ENCODE assay signal across 28 cellular contexts in the genomic region with DNA sequence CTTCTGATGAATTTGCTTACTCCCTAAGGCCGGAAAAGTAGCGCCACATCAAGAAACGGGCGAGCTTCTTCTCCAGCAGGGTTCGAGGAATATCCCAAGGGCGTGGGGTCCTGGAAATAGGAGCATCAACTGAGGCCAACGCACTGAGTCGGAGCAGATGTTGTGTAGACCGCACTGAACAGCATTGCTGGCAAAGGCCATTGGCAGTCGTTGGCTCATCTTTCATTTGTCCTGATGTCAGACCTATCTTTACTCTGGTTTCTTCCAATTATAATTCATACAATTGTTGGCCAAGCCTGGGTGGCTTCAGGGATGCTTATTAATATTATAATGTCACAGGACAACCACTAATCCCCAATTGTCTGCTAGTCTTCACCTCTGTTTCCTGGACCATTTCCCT.
"Had no signal": no experiment of that assay in that cellular context is flagged by ENCODE, and none has a peak within 500 bp of the region (broad histone marks: within the 10 kb centered on the region; RNA-seq: fewer than 3 reads in every experiment).

No MANE protein-coding gene starts in this region.

- H3K4me1 Mint-ChIP-seq: stimulated activated memory B cell treated with anti-CD40 and anti-IgM and Interleukin-4, amounts not matched to agents 10 μg/mL and 1 μg/mL and 100 μg/mL, for 72 hours had no signal

- H3K27ac Mint-ChIP-seq: natural killer cell treated with Interleukin-12 subunit alpha and Interleukin-12 subunit beta and Interleukin-15 and Interleukin-18, amount 100 ng/mL, for 72 hours; stimulated activated memory B cell treated with anti-CD40 and anti-IgM and Interleukin-4, amounts not matched to agents 10 μg/mL and 1 μg/mL and 100 μg/mL, for 72 hours; type B pancreatic cell had no signal

- H3K4me3 ChIP-seq: dorsolateral prefrontal cortex, heart right ventricle, lower lobe of right lung, prostate gland, sigmoid colon, skin epidermis, spleen, testis, tibial artery had no signal

- ATAC-seq: esophagus mucosa; foreskin keratinocyte; left ventricle myocardium superior; lower lobe of right lung; natural killer cell treated with Interleukin-12 subunit alpha and Interleukin-12 subunit beta and Interleukin-15 and Interleukin-18, amount 100 ng/mL, for 72 hours; right cardiac atrium; stimulated activated memory B cell treated with anti-CD40 and anti-IgM and Interleukin-4, amounts not matched to agents 10 μg/mL and 1 μg/mL and 100 μg/mL, for 72 hours; stimulated activated naive CD8-positive, alpha-beta T cell treated with anti-CD3 and anti-CD28 coated beads, Interleukin-15, Interleukin-2, amounts not matched to agents 100 U/mL and 50 U/mL, for 24 hours had no signal

- H3K36me3 Mint-ChIP-seq: naive B cell; natural killer cell treated with Interleukin-12 subunit alpha and Interleukin-12 subunit beta and Interleukin-15 and Interleukin-18, amount 100 ng/mL, for 72 hours had no signal

- H3K36me3 ChIP-seq: prostate gland had no signal

- H3K27me3 ChIP-seq: dorsolateral prefrontal cortex, heart right ventricle, sigmoid colon, spleen, testis, tibial artery had no signal

- H3K27ac ChIP-seq: dorsolateral prefrontal cortex, epithelial cell of prostate, foreskin keratinocyte, heart right ventricle, lower lobe of right lung, prostate gland, sigmoid colon, skin epidermis, testis, tibial artery had no signal

- DNase-seq: dorsolateral prefrontal cortex; effector CD4-positive, alpha-beta T cell; foreskin keratinocyte; glutamatergic neuron; heart right ventricle; hippocampal formation; islet precursor cell; kidney glomerular epithelial cell; left ventricle myocardium superior; lower lobe of right lung; naive B cell; nucleus accumbens; right cardiac atrium; sigmoid colon; spleen; stimulated activated CD4-positive, alpha-beta T cell treated with anti-CD3 and anti-CD28 coated beads, Interleukin-4, amount 100 ng/mL, for 4 hours; stimulated activated naive CD8-positive, alpha-beta T cell treated with anti-CD3 and anti-CD28 coated beads, Interleukin-15, Interleukin-2, amounts not matched to agents 100 U/mL and 50 U/mL, for 24 hours; substantia nigra; testis; tibial artery had no signal

- H3K27me3 Mint-ChIP-seq: naive B cell; natural killer cell treated with Interleukin-12 subunit alpha and Interleukin-12 subunit beta and Interleukin-15 and Interleukin-18, amount 100 ng/mL, for 72 hours; stimulated activated memory B cell treated with anti-CD40 and anti-IgM and Interleukin-4, amounts not matched to agents 10 μg/mL and 1 μg/mL and 100 μg/mL, for 72 hours; type B pancreatic cell had no signal

- H3K9me3 Mint-ChIP-seq: naive B cell; natural killer cell treated with Interleukin-12 subunit alpha and Interleukin-12 subunit beta and Interleukin-15 and Interleukin-18, amount 100 ng/mL, for 72 hours; neural crest cell; stimulated activated memory B cell treated with anti-CD40 and anti-IgM and Interleukin-4, amounts not matched to agents 10 μg/mL and 1 μg/mL and 100 μg/mL, for 72 hours; type B pancreatic cell had no signal

- H3K9me3 ChIP-seq: heart right ventricle, lower lobe of right lung, prostate gland, sigmoid colon, spleen, testis, tibial artery had no signal

- H3K4me3 Mint-ChIP-seq: naive B cell; natural killer cell treated with Interleukin-12 subunit alpha and Interleukin-12 subunit beta and Interleukin-15 and Interleukin-18, amount 100 ng/mL, for 72 hours; neural crest cell; stimulated activated memory B cell treated with anti-CD40 and anti-IgM and Interleukin-4, amounts not matched to agents 10 μg/mL and 1 μg/mL and 100 μg/mL, for 72 hours; type B pancreatic cell had no signal

- H3K4me1 ChIP-seq: foreskin keratinocyte, sigmoid colon, testis, tibial artery had no signal
